Comparison of ENCODE assay signal across 24 cellular contexts in genomic region chr14:85222344-85222743, GRCh38.
DNase-seq lines count a peak whose midpoint lies in the region; ATAC-seq, FAIRE-seq and TF ChIP-seq lines count a peak whose summit lies in the region.
"Had no signal": no experiment of that assay in that cellular context is flagged by ENCODE, and none has a peak within 500 bp of the region (broad histone marks: within the 10 kb centered on the region; RNA-seq: fewer than 3 reads in every experiment).

No MANE protein-coding gene starts in this region.

- no TSS peak for BruUV-seq in endothelial cell of umbilical vein (replicated peaks; lab: Mats Ljungman, UMichigan)

- H3K9me3 ChIP-seq in HUES64 (ENCODE audit: insufficient read depth, low read depth, low read length) (peaks cover 7% of the 10 kb centered on the region; the same call in 1 of the 2 replicates), endothelial cell of umbilical vein (replicated peaks; ENCODE audit: control insufficient read depth, insufficient read depth, low read length) (no peaks in the 10 kb centered on the region), endodermal cell (ENCODE audit: control insufficient read depth, low read length) (peaks cover 14% of the 10 kb centered on the region), right atrium auricular region (no peaks in the 10 kb centered on the region)
- H3K9me3 ChIP-seq: BE2C, BLaER1, Caco-2 had no signal

- ATAC-seq in WTC11 = peak; percentile 79
- ATAC-seq: CD8-positive, alpha-beta T cell had no signal

- 18% methylated on average over 1 of the region's 1 CpG for WGBS in HUES64
- 77 to 83% methylated on average over 1 of the region's 1 CpG for WGBS in endodermal cell (ENCODE audit: insufficient coverage in 1 of 2, insufficient read length in 1 of 2), 2 experiments

- DNase-seq in H7 (peak; percentile 8), WTC11 (ENCODE audit: low spot score) (no peak), endothelial cell of umbilical vein (ENCODE audit: low read depth, low spot score) (no peak), endodermal cell (no peak), right atrium auricular region (ENCODE audit: low spot score) (no peak), RWPE1 (ENCODE audit: low spot score) (no peak)
- DNase-seq in stimulated activated CD4-positive, alpha-beta T cell treated with anti-CD3 and anti-CD28 coated beads, Interleukin-12 subunit alpha, Interleukin-12 subunit beta, amount 100 ng/mL, for 4 hours = no peak
- DNase-seq: 8988T; ACHN; BE2C; C1 segment of cervical spinal cord; Caco-2; Calu3; CD4-positive, alpha-beta T cell; CD8-positive, alpha-beta T cell; DMS79 treated with DMSO at 0.1 percent for 48 hours; GF-D8 had no signal

- no peak overlapping the region for H3K4me2 ChIP-seq in endothelial cell of umbilical vein (ENCODE audit: insufficient read depth, low read length)
- H3K4me2 ChIP-seq: BLaER1 had no signal

- intact Hi-C loops in endothelial cell of umbilical vein (cut with micrococcal nuclease) = no loop called here

- H3K4me3 Mint-ChIP-seq in WTC11 (no peak overlapping the region), endodermal cell (no peak overlapping the region)
- H3K4me3 Mint-ChIP-seq: CD4-positive, alpha-beta T cell; CD8-positive, alpha-beta T cell had no signal

- dilution Hi-C loops in endothelial cell of umbilical vein (cut with MboI; ENCODE audit: extremely low pct_ligation_motif_present, low sequenced_read_pairs) = no loop called here

- H3K27ac ChIP-seq in HUES64 (ENCODE audit: low read depth, low read length) = peak overlapping the region; percentile 80; the same call in 1 of the 2 replicates
- H3K27ac ChIP-seq in endothelial cell of umbilical vein (ENCODE audit: insufficient read depth, low read depth, low read length) = no peak overlapping the region
- no peak overlapping the region for H3K27ac ChIP-seq in endodermal cell (ENCODE audit: low read depth, low read length)
- H3K27ac ChIP-seq in right atrium auricular region = no peak overlapping the region
- H3K27ac ChIP-seq in RWPE1 = no peak overlapping the region
- H3K27ac ChIP-seq: BLaER1 had no signal

- H3K27ac Mint-ChIP-seq in WTC11 (no peak overlapping the region), endodermal cell (no peak overlapping the region)
- H3K27ac Mint-ChIP-seq: CD4-positive, alpha-beta T cell; CD8-positive, alpha-beta T cell had no signal

- H3K9ac ChIP-seq in HUES64 (ENCODE audit: low read depth, low read length) (no peak overlapping the region), endothelial cell of umbilical vein (replicated peaks; ENCODE audit: extremely low read depth, insufficient read depth, low read length) (no peak overlapping the region), endodermal cell (ENCODE audit: extremely low read depth, low read length, poor library complexity, severe bottlenecking) (no peak overlapping the region)
- H3K9ac ChIP-seq: BLaER1 had no signal

- FAIRE-seq in endothelial cell of umbilical vein (lab: Jason Lieb, UNC) = no peak
- FAIRE-seq: A204.1, D721Med, G401.6, GM12891, GM19239 had no signal

- H3K4me3 ChIP-seq in H7 (ENCODE audit: insufficient read depth, low read depth, low read length) (no peak overlapping the region), HUES64 (ENCODE audit: low read length) (no peak overlapping the region; the same call in 1 of the 2 replicates), endothelial cell of umbilical vein (replicated peaks in 1 of 3; ENCODE audit: insufficient read depth in 1 of 3, low read depth in 1 of 3, low read length in 3 of 3) (no peak overlapping the region), endodermal cell (ENCODE audit: low read length) (no peak overlapping the region), right atrium auricular region (no peak overlapping the region)
- H3K4me3 ChIP-seq: BLaER1 had no signal

- H3K36me3 Mint-ChIP-seq in WTC11 (peaks cover 8% of the 10 kb centered on the region), endodermal cell (ENCODE audit: low read depth) (no peaks in the 10 kb centered on the region)
- H3K36me3 Mint-ChIP-seq: CD8-positive, alpha-beta T cell had no signal

- no peaks in the 10 kb centered on the region for H3K79me2 ChIP-seq in endothelial cell of umbilical vein (ENCODE audit: control insufficient read depth, insufficient read depth, low read length)

- TF ChIP-seq POLR2A in endothelial cell of umbilical vein (IDR thresholded peaks at IDR 0.05; ENCODE audit: low read depth, low read length) = no peak

- peak overlapping the region; percentile 41 for H2AFZ ChIP-seq in endothelial cell of umbilical vein (ENCODE audit: low read depth, low read length)

- CTCF ChIA-PET in WTC11 (lab: Charles Lee) = no interaction called here
- CTCF ChIA-PET in endothelial cell of umbilical vein (lab: Charles Lee) = no interaction called here
- CTCF ChIA-PET in RWPE1 (lab: Yijun Ruan, JAX) = interaction anchor here (0.6 kb wide), 1 partner anchor 313 kb away, joined by 5 read pairs; no protein-coding TSS in a partner anchor

- TF ChIP-seq CTCF in WTC11 (IDR thresholded peaks at IDR 0.05) (no peak), endothelial cell of umbilical vein (IDR thresholded peaks at IDR 0.05; ENCODE audit: extremely low read depth in 1 of 2, insufficient read depth in 1 of 2, low read depth in 1 of 2, low read length in 2 of 2) (no peak), endodermal cell (conservative IDR thresholded peaks at IDR 0.05) (no peak), right atrium auricular region (IDR thresholded peaks at IDR 0.05) (no peak), RWPE1 (conservative IDR thresholded peaks at IDR 0.05; ENCODE audit: low read depth) (no peak)

- POLR2A ChIA-PET in WTC11 (lab: Charles Lee) = no interaction called here
- POLR2A ChIA-PET in endothelial cell of umbilical vein (lab: Charles Lee) = no interaction called here
- POLR2A ChIA-PET in RWPE1 (lab: Yijun Ruan, JAX; ENCODE audit: low non-redundant PET) = no interaction called here

- no peaks in the 10 kb centered on the region for H4K20me1 ChIP-seq in endothelial cell of umbilical vein (replicated peaks; ENCODE audit: control insufficient read depth, extremely low read depth, insufficient read depth, low read length)
- H4K20me1 ChIP-seq: BLaER1 had no signal

- peaks cover 45% of the 10 kb centered on the region for H3K4me1 ChIP-seq in HUES64 (ENCODE audit: insufficient read depth, low read length)
- no peaks in the 10 kb centered on the region for H3K4me1 ChIP-seq in endothelial cell of umbilical vein (ENCODE audit: control insufficient read depth, extremely low read depth, insufficient read depth, low read length)
- no peaks in the 10 kb centered on the region for H3K4me1 ChIP-seq in endodermal cell (ENCODE audit: control insufficient read depth, insufficient read depth, low read length)
- H3K4me1 ChIP-seq in right atrium auricular region = no peaks in the 10 kb centered on the region
- H3K4me1 ChIP-seq: BE2C, BLaER1, Caco-2 had no signal

- H3K9me3 Mint-ChIP-seq in WTC11 (peaks cover 14% of the 10 kb centered on the region), endodermal cell (peaks cover 5% of the 10 kb centered on the region)
- H3K9me3 Mint-ChIP-seq: CD4-positive, alpha-beta T cell had no signal

- H3K27me3 ChIP-seq in H7 (ENCODE audit: control insufficient read depth, insufficient read depth, low read length) (no peaks in the 10 kb centered on the region), HUES64 (ENCODE audit: insufficient read depth, low read length) (no peaks in the 10 kb centered on the region), endothelial cell of umbilical vein (ENCODE audit: control insufficient read depth in 2 of 2, insufficient read depth in 2 of 2, low read length in 2 of 2) (no peaks in the 10 kb centered on the region), endodermal cell (ENCODE audit: control insufficient read depth, insufficient read depth, low read length, poor library complexity, severe bottlenecking) (no peaks in the 10 kb centered on the region), right atrium auricular region (no peaks in the 10 kb centered on the region)
- H3K27me3 ChIP-seq: BE2C, BLaER1 had no signal

- H3K4me1 Mint-ChIP-seq in WTC11 (peaks cover 44% of the 10 kb centered on the region), endodermal cell (peaks cover 27% of the 10 kb centered on the region)

- H3K9me1 ChIP-seq in endothelial cell of umbilical vein (replicated peaks; ENCODE audit: control insufficient read depth, extremely low read depth, insufficient read depth, low read length) = no peaks in the 10 kb centered on the region

- H3K36me3 ChIP-seq in H7 (replicated peaks; ENCODE audit: control insufficient read depth, insufficient read depth, low read length) (no peaks in the 10 kb centered on the region), HUES64 (ENCODE audit: insufficient read depth, low read length) (no peaks in the 10 kb centered on the region), endothelial cell of umbilical vein (ENCODE audit: control insufficient read depth in 2 of 2, extremely low read depth in 1 of 2, insufficient read depth in 2 of 2, low read length in 2 of 2) (no peaks in the 10 kb centered on the region), endodermal cell (ENCODE audit: control insufficient read depth, insufficient read depth, low read length) (no peaks in the 10 kb centered on the region), right atrium auricular region (no peaks in the 10 kb centered on the region)
- H3K36me3 ChIP-seq: BE2C, BLaER1 had no signal

- H3K27me3 Mint-ChIP-seq in WTC11 (ENCODE audit: low read depth) (no peaks in the 10 kb centered on the region), endodermal cell (ENCODE audit: insufficient read depth) (no peaks in the 10 kb centered on the region)
- H3K27me3 Mint-ChIP-seq: CD4-positive, alpha-beta T cell had no signal

TF ChIP-seq in endothelial cell of umbilical vein, 7 proteins besides CTCF, POLR2A, EP300 and RAD21:
- TF ChIP-seq JUN (IDR thresholded peaks at IDR 0.05; ENCODE audit: borderline replicate concordance, insufficient read depth, insufficient read length, low read depth) = no peak
- TF ChIP-seq MYC (IDR thresholded peaks at IDR 0.05; ENCODE audit: low read depth, low read length) = no peak
- no peak for TF ChIP-seq MAX (IDR thresholded peaks at IDR 0.05; ENCODE audit: insufficient read depth, insufficient read length)
- no peak for TF ChIP-seq FOS (IDR thresholded peaks at IDR 0.05; ENCODE audit: borderline replicate concordance, insufficient read depth, low read length)
- TF ChIP-seq GATA2 (IDR thresholded peaks at IDR 0.05; ENCODE audit: insufficient read depth, insufficient read length, low read depth, low read length) = no peak
- no peak for TF ChIP-seq POLR2AphosphoS5 (IDR thresholded peaks at IDR 0.05; ENCODE audit: insufficient read depth, low read depth, low read length)
- TF ChIP-seq EZH2 (IDR thresholded peaks at IDR 0.05; ENCODE audit: borderline replicate concordance, low read depth, low read length, severe bottlenecking) = no peak
